In the genomic region with DNA sequence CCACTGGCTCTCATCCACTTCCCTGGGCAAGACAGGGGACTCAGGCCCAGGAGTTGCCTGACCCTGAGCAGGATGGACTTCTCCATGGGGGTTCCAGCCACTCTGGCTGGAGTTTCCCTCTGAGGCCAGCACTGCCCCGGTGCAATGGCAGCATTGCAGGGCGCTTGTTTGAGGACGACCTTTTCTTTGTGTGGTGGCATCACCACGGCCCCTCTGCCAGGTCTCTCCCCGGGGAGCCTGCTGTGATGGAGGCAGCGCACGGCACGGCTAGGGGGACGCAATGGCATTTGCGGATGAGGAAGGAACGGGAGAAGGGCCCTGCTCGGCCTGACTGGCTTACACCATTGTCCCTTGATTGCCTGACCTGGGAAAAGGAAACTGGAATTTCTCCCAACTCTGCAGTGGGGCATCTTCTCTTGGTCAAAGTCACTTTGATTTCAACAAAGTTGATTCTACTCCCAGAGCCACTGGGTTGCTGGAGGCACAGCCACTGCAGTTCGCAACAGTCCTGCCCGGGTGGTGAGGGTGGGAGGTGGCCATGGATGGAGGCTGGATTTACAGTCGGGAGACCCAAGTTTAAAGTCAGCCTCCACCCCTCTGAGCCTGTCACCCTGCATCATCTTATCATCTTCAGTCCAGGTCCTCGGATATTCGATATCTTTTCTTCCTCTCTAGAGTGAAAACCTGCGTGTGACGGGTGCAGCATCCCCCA, we compare ENCODE assay signal across 14 cellular contexts.
"Had no signal": no experiment of that assay in that cellular context is flagged by ENCODE, and none has a peak within 500 bp of the region (broad histone marks: within the 10 kb centered on the region; RNA-seq: fewer than 3 reads in every experiment).

No MANE protein-coding gene starts in this region.

- H3K4me3 ChIP-seq: breast epithelium, esophagus muscularis mucosa, heart left ventricle, psoas muscle, testis had no signal

- H3K36me3 ChIP-seq: breast epithelium, esophagus muscularis mucosa, heart left ventricle had no signal

- H3K4me1 ChIP-seq: breast epithelium, psoas muscle had no signal

- DNase-seq: activated CD4-positive, alpha-beta T cell treated with anti-CD3 and anti-CD28 coated beads for 1 hour; activated effector memory CD4-positive, alpha-beta T cell treated with anti-CD3 and anti-CD28 coated beads, Interleukin-2, amount 50 U/mL, for 16 hours; activated T-cell treated with anti-CD3 and anti-CD28 coated beads, Interleukin-2, amount 50 U/mL, for 4 hours; naive B cell; occipital lobe; stimulated activated CD4-positive, alpha-beta T cell treated with anti-CD3 and anti-CD28 coated beads, Interleukin-4, amount 100 ng/mL, for 4 hours; stimulated activated naive CD8-positive, alpha-beta T cell treated with anti-CD3 and anti-CD28 coated beads, Interleukin-15, amount 100 ng/mL, for 72 hours; SW 1271; testis had no signal

- FAIRE-seq: endometrium had no signal

- H3K27me3 ChIP-seq: breast epithelium, testis had no signal

- ATAC-seq: activated T-cell treated with anti-CD3 and anti-CD28 coated beads, Interleukin-2, amount 50 U/mL, for 4 hours; heart left ventricle; psoas muscle had no signal

- H3K9me3 ChIP-seq: esophagus muscularis mucosa, psoas muscle, testis had no signal

- H3K27ac ChIP-seq: breast epithelium, esophagus muscularis mucosa, heart left ventricle, psoas muscle, testis had no signal
